ENCODE assay signal across 18 cellular contexts in genomic region chr7:13986208-13986607, GRCh38. TPM values are rescaled to one million over a fixed set of nuclear protein-coding genes. Genes with fewer than 3 reads are reported as not detected.
DNase-seq lines count a peak whose midpoint lies in the region; ATAC-seq and TF ChIP-seq lines count a peak whose summit lies in the region.
"Had no signal": no experiment of that assay in that cellular context is flagged by ENCODE, and none has a peak within 500 bp of the region (broad histone marks: within the 10 kb centered on the region; RNA-seq: fewer than 3 reads in every experiment).

No MANE protein-coding gene starts in this region.

- no peaks in the 10 kb centered on the region for H3K9me2 ChIP-seq in OCI-LY1 (ENCODE audit: low read depth, low read length)

- no peaks in the 10 kb centered on the region for H3K27me3 Mint-ChIP-seq in HFFc6 (ENCODE audit: insufficient read depth)
- peaks cover 5% of the 10 kb centered on the region for H3K27me3 Mint-ChIP-seq in activated naive CD8-positive, alpha-beta T cell treated with anti-CD3 and anti-CD28 coated beads, Interleukin-2, amount 50 U/mL, for 24 hours
- H3K27me3 Mint-ChIP-seq: brain had no signal

- no peak for DNase-seq in HFFc6
- DNase-seq in midbrain (lab: John Stamatoyannopoulos, UW) = peak; percentile 9
- no peak for DNase-seq in activated naive CD8-positive, alpha-beta T cell treated with anti-CD3 and anti-CD28 coated beads, Interleukin-2, amount 50 U/mL, for 24 hours
- DNase-seq in cortex of kidney (lab: John Stamatoyannopoulos, UW) = no peak
- DNase-seq: activated CD4-positive, alpha-beta T cell treated with anti-CD3 and anti-CD28 coated beads for 1 hour; activated CD8-positive, alpha-beta memory T cell treated with anti-CD3 and anti-CD28 coated beads, Interleukin-2, amount 50 U/mL, for 48 hours; activated naive CD4-positive, alpha-beta T cell; MM.1S; NCI-H187 treated with DMSO at 0.1 percent for 48 hours; NCI-H526; stimulated activated CD4-positive, alpha-beta T cell treated with anti-CD3 and anti-CD28 coated beads, Interleukin-4, amount 100 ng/mL, for 4 hours; T-helper 17 cell; thyroid gland had no signal

- peak overlapping the region; percentile 91 for H2AFZ ChIP-seq in OCI-LY1 (ENCODE audit: low read length)

- no peak overlapping the region for H3K27ac Mint-ChIP-seq in HFFc6
- no peak overlapping the region for H3K27ac Mint-ChIP-seq in activated naive CD8-positive, alpha-beta T cell treated with anti-CD3 and anti-CD28 coated beads, Interleukin-2, amount 50 U/mL, for 24 hours
- H3K27ac Mint-ChIP-seq: T-helper 17 cell had no signal

- no peaks in the 10 kb centered on the region for H3K79me2 ChIP-seq in OCI-LY1 (ENCODE audit: insufficient read depth, low read length)

- H3K36me3 Mint-ChIP-seq in HFFc6 (ENCODE audit: low read depth) = peaks cover 13% of the 10 kb centered on the region; the same call in 1 of the 2 replicates
- H3K36me3 Mint-ChIP-seq in activated naive CD8-positive, alpha-beta T cell treated with anti-CD3 and anti-CD28 coated beads, Interleukin-2, amount 50 U/mL, for 24 hours (ENCODE audit: low read depth) = no peaks in the 10 kb centered on the region
- H3K36me3 Mint-ChIP-seq: brain had no signal

- peak overlapping the region; percentile 9; the same call in 1 of the 2 replicates for H3K4me3 Mint-ChIP-seq in HFFc6
- no peak overlapping the region for H3K4me3 Mint-ChIP-seq in activated naive CD8-positive, alpha-beta T cell treated with anti-CD3 and anti-CD28 coated beads, Interleukin-2, amount 50 U/mL, for 24 hours
- H3K4me3 Mint-ChIP-seq: T-helper 17 cell had no signal

- H3F3A ChIP-seq in OCI-LY1 (ENCODE audit: insufficient read depth, low read length) = no peaks in the 10 kb centered on the region

- H3K4me2 ChIP-seq in OCI-LY1 (ENCODE audit: low read length) = no peak overlapping the region

- H3K9ac ChIP-seq in OCI-LY1 (ENCODE audit: low read length) (no peak overlapping the region), endocrine pancreas (ENCODE audit: control insufficient read depth, insufficient read depth, low read length) (no peak overlapping the region)

- H3K9me3 Mint-ChIP-seq in HFFc6 = no peaks in the 10 kb centered on the region
- H3K9me3 Mint-ChIP-seq in activated naive CD8-positive, alpha-beta T cell treated with anti-CD3 and anti-CD28 coated beads, Interleukin-2, amount 50 U/mL, for 24 hours = no peaks in the 10 kb centered on the region
- H3K9me3 Mint-ChIP-seq: brain had no signal

- H3K4me1 ChIP-seq in OCI-LY1 (ENCODE audit: insufficient read depth, low read length, severe bottlenecking) (peaks cover 51% of the 10 kb centered on the region), endocrine pancreas (ENCODE audit: control insufficient read depth, insufficient read depth, low read length) (peaks cover 25% of the 10 kb centered on the region)

- ATAC-seq in HG02763 (IDR thresholded peaks at IDR 0.05; ENCODE audit: unreplicated experiment) (no peak), GM19467 (IDR thresholded peaks at IDR 0.05; ENCODE audit: unreplicated experiment) (no peak)
- no peak for ATAC-seq in activated naive CD8-positive, alpha-beta T cell treated with anti-CD3 and anti-CD28 coated beads, Interleukin-2, amount 50 U/mL, for 24 hours
- ATAC-seq: T-helper 17 cell had no signal

- H3K4me1 Mint-ChIP-seq in HFFc6 (ENCODE audit: low read depth) = peaks cover 36% of the 10 kb centered on the region
- H3K4me1 Mint-ChIP-seq in activated naive CD8-positive, alpha-beta T cell treated with anti-CD3 and anti-CD28 coated beads, Interleukin-2, amount 50 U/mL, for 24 hours = peaks cover 6% of the 10 kb centered on the region

- H3K36me3 ChIP-seq in OCI-LY1 (ENCODE audit: insufficient read depth, low read length) (no peaks in the 10 kb centered on the region), endocrine pancreas (ENCODE audit: control insufficient read depth, insufficient read depth, low read length) (no peaks in the 10 kb centered on the region)
- H3K36me3 ChIP-seq: thyroid gland had no signal

- TF ChIP-seq CTCF in HFFc6 (IDR thresholded peaks at IDR 0.05) (no peak), OCI-LY1 (IDR thresholded peaks at IDR 0.05; ENCODE audit: low read length) (no peak)

- H3K4me3 ChIP-seq in OCI-LY1 (ENCODE audit: low read depth, low read length, poor library complexity, severe bottlenecking) (no peak overlapping the region), endocrine pancreas (ENCODE audit: control insufficient read depth, insufficient read depth, low read length) (peak overlapping the region; percentile 97)
- H3K4me3 ChIP-seq: thyroid gland had no signal

- H3K9me3 ChIP-seq in OCI-LY1 (ENCODE audit: low read length) (peaks cover 19% of the 10 kb centered on the region), endocrine pancreas (ENCODE audit: control insufficient read depth, low read length) (no peaks in the 10 kb centered on the region)
- H3K9me3 ChIP-seq: thyroid gland had no signal

- H3K27ac ChIP-seq in OCI-LY1 (ENCODE audit: low read depth, low read length, poor library complexity, severe bottlenecking) = peak overlapping the region; percentile 25
- H3K27ac ChIP-seq: thyroid gland had no signal

- H3K27me3 ChIP-seq in OCI-LY1 (ENCODE audit: insufficient read depth, low read length) (no peaks in the 10 kb centered on the region), endocrine pancreas (ENCODE audit: control insufficient read depth, insufficient read depth, low read length) (no peaks in the 10 kb centered on the region)
- H3K27me3 ChIP-seq: thyroid gland had no signal

- no peaks in the 10 kb centered on the region for H4K20me1 ChIP-seq in OCI-LY1 (ENCODE audit: insufficient read depth, low read length)

RNA-seq across cellular contexts. Expression of gene ETV1, which starts 3.3 kb away (rescaled TPM):
- total RNA-seq in HFFc6 (2021; fragmentation: NEBNext Ultra II Directional; extraction: Animal tissue kit (Norgen Biotek cat#: 25700)) = 10 to 100 TPM; 13.4 to 25.7 (median 23.6) TPM
